ENCODE assay signal across 13 cellular contexts in the genomic region with DNA sequence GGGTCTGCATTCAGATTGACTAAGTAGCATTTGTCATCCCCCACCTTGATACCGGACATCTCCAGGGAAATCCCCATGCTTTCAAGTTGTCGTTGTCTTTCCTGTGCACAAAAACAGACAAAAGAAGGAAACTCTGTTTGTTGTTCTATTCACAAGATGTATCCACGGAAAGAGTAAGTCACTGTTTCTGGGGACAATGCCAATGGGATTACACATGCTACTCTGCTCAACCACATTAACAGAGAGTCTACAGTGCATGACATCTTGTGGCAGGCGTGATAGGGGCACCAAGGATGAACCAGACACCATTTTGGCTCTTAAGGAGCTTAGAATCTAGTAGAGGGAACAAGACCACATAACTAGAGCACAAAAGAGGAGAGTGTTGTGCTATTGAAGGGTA.
DNase-seq lines count a peak whose midpoint lies in the region; ATAC-seq and TF ChIP-seq lines count a peak whose summit lies in the region.
"Had no signal": no experiment of that assay in that cellular context is flagged by ENCODE, and none has a peak within 500 bp of the region (broad histone marks: within the 10 kb centered on the region; RNA-seq: fewer than 3 reads in every experiment).

No MANE protein-coding gene starts in this region.

- no peaks in the 10 kb centered on the region for H3K4me1 Mint-ChIP-seq in stimulated activated effector memory CD8-positive, alpha-beta T cell treated with anti-CD3 and anti-CD28 coated beads, Interleukin-12 subunit alpha, Interleukin-12 subunit beta, amount 100 ng/mL, for 72 hours
- H3K4me1 Mint-ChIP-seq: activated CD8-positive, alpha-beta memory T cell treated with anti-CD3 and anti-CD28 coated beads, Interleukin-2, amount 10 ng/mL, durations not matched to agents 7 days and 5 days; neural progenitor cell had no signal

- no peak overlapping the region for H3K27ac Mint-ChIP-seq in stimulated activated effector memory CD8-positive, alpha-beta T cell treated with anti-CD3 and anti-CD28 coated beads, Interleukin-12 subunit alpha, Interleukin-12 subunit beta, amount 100 ng/mL, for 72 hours
- H3K27ac Mint-ChIP-seq: activated CD8-positive, alpha-beta memory T cell treated with anti-CD3 and anti-CD28 coated beads, Interleukin-2, amount 10 ng/mL, durations not matched to agents 7 days and 5 days had no signal

- intact Hi-C loops in esophagus muscularis mucosa (cut with DNase I), result loop anchor here (5.0 kb wide), 1 partner anchor 291 kb away; the partner anchor contains the start of gene NHLRC1

- no peak for ATAC-seq in stimulated activated effector memory CD8-positive, alpha-beta T cell treated with anti-CD3 and anti-CD28 coated beads, Interleukin-12 subunit alpha, Interleukin-12 subunit beta, amount 100 ng/mL, for 72 hours
- ATAC-seq in GM18873 (IDR thresholded peaks at IDR 0.05; ENCODE audit: low FRiP score, unreplicated experiment), result no peak
- ATAC-seq: activated CD8-positive, alpha-beta memory T cell treated with anti-CD3 and anti-CD28 coated beads, Interleukin-2, amount 10 ng/mL, durations not matched to agents 7 days and 5 days had no signal

- no peaks in the 10 kb centered on the region for H3K9me3 ChIP-seq in SJSA1 (replicated peaks)
- H3K9me3 ChIP-seq in esophagus muscularis mucosa, result no peaks in the 10 kb centered on the region

- no peak for TF ChIP-seq EP300 in esophagus muscularis mucosa (IDR thresholded peaks at IDR 0.05)

- H3K4me3 ChIP-seq in SJSA1 (no peak overlapping the region), esophagus muscularis mucosa (no peak overlapping the region)
- H3K4me3 ChIP-seq: neural progenitor cell had no signal

- peaks cover 51% of the 10 kb centered on the region for H3K36me3 ChIP-seq in SJSA1
- H3K36me3 ChIP-seq in esophagus muscularis mucosa, result peaks cover 17 to 80% (median 60%) of the 10 kb centered on the region in 4 donors
- H3K36me3 ChIP-seq: neural progenitor cell had no signal

- DNase-seq in EL (peak; percentile 54), SJSA1 (ENCODE audit: low read depth in 1 of 2, low spot score in 2 of 2) (peak; percentile 79 to 87), fibroblast of peridontal ligament (ENCODE audit: extremely low read depth) (peak; percentile 86), pulmonary artery endothelial cell (ENCODE audit: low read depth, low spot score) (peak; percentile 97), NCI-H187 (lab: John Stamatoyannopoulos, UW) (no peak), esophagus muscularis mucosa (ENCODE audit: extremely low spot score) (no peak)
- no peak for DNase-seq in stimulated activated effector memory CD8-positive, alpha-beta T cell treated with anti-CD3 and anti-CD28 coated beads, Interleukin-12 subunit alpha, Interleukin-12 subunit beta, amount 100 ng/mL, for 72 hours (ENCODE audit: low spot score in 2 of 2)
- DNase-seq: activated CD8-positive, alpha-beta memory T cell treated with anti-CD3 and anti-CD28 coated beads, Interleukin-2, amount 10 ng/mL, durations not matched to agents 7 days and 5 days; COR-L47; NCI-H226; stimulated activated CD4-positive, alpha-beta T cell treated with anti-CD3 and anti-CD28 coated beads, Interleukin-15, amount 100 ng/mL, for 24 hours had no signal

- H3K9me3 Mint-ChIP-seq in stimulated activated effector memory CD8-positive, alpha-beta T cell treated with anti-CD3 and anti-CD28 coated beads, Interleukin-12 subunit alpha, Interleukin-12 subunit beta, amount 100 ng/mL, for 72 hours, result no peaks in the 10 kb centered on the region
- H3K9me3 Mint-ChIP-seq: neural progenitor cell had no signal

- no peaks in the 10 kb centered on the region for H3K27me3 ChIP-seq in SJSA1 (replicated peaks)
- H3K27me3 ChIP-seq in esophagus muscularis mucosa, result no peaks in the 10 kb centered on the region
- H3K27me3 ChIP-seq: neural progenitor cell had no signal

- no peak overlapping the region for H3K4me3 Mint-ChIP-seq in stimulated activated effector memory CD8-positive, alpha-beta T cell treated with anti-CD3 and anti-CD28 coated beads, Interleukin-12 subunit alpha, Interleukin-12 subunit beta, amount 100 ng/mL, for 72 hours
- H3K4me3 Mint-ChIP-seq: activated CD8-positive, alpha-beta memory T cell treated with anti-CD3 and anti-CD28 coated beads, Interleukin-2, amount 10 ng/mL, durations not matched to agents 7 days and 5 days; neural progenitor cell had no signal

- no peak for TF ChIP-seq POLR2A in esophagus muscularis mucosa (IDR thresholded peaks at IDR 0.05; ENCODE audit: low read depth)

- H3K27ac ChIP-seq in SJSA1 (peak overlapping the region; percentile 73), esophagus muscularis mucosa (replicated peaks in 1 of 4) (peak overlapping the region in 1 of 4 donors; percentile 29)
- H3K27ac ChIP-seq: neural progenitor cell had no signal

- H3K36me3 Mint-ChIP-seq in stimulated activated effector memory CD8-positive, alpha-beta T cell treated with anti-CD3 and anti-CD28 coated beads, Interleukin-12 subunit alpha, Interleukin-12 subunit beta, amount 100 ng/mL, for 72 hours, result no peaks in the 10 kb centered on the region
- H3K36me3 Mint-ChIP-seq: activated CD8-positive, alpha-beta memory T cell treated with anti-CD3 and anti-CD28 coated beads, Interleukin-2, amount 10 ng/mL, durations not matched to agents 7 days and 5 days had no signal

- WGBS in esophagus muscularis mucosa, result 41% methylated on average over 4 of the region's 4 CpGs

- H3K4me1 ChIP-seq in SJSA1 (replicated peaks), result peaks cover 16% of the 10 kb centered on the region
- peaks cover 9 to 13% (median 10%) of the 10 kb centered on the region in 4 donors for H3K4me1 ChIP-seq in esophagus muscularis mucosa
- H3K4me1 ChIP-seq: neural progenitor cell had no signal

- no peak for TF ChIP-seq CTCF in esophagus muscularis mucosa (IDR thresholded peaks at IDR 0.05)

Comparison
In these comparisons a context has a peak if more than half of its experiments do, and no peak if none do; other contexts are left out.
1. DNase-seq: peak in EL (single experiment), SJSA1 (2 of 2), fibroblast of peridontal ligament (single experiment) and pulmonary artery endothelial cell (single experiment); none in stimulated activated effector memory CD8-positive, alpha-beta T cell treated with anti-CD3 and anti-CD28 coated beads, Interleukin-12 subunit alpha, Interleukin-12 subunit beta, amount 100 ng/mL, for 72 hours (0 of 2), NCI-H187 (0 of 2) and esophagus muscularis mucosa (single experiment).